Comparison of ENCODE assay signal across 8 cellular contexts in genomic region chr18:12391487-12392136, GRCh38. TPM values are rescaled to one million over a fixed set of nuclear protein-coding genes. Genes with fewer than 3 reads are reported as not detected.
DNase-seq lines count a peak whose midpoint lies in the region; ATAC-seq, FAIRE-seq and TF ChIP-seq lines count a peak whose summit lies in the region.

No MANE protein-coding gene starts in this region.

- TF ChIP-seq POLR2A in body of pancreas (IDR thresholded peaks at IDR 0.05) (no peak), GM18505 (IDR thresholded peaks at IDR 0.05; ENCODE audit: borderline replicate concordance, extremely low read depth, insufficient read depth, insufficient read length) (no peak)

- H3K9me3 ChIP-seq in body of pancreas (no peaks in the 10 kb centered on the region), small intestine (ENCODE audit: control insufficient read depth, low read depth) (no peaks in the 10 kb centered on the region)

- H3K27me3 ChIP-seq in body of pancreas (no peaks in the 10 kb centered on the region), small intestine (ENCODE audit: control insufficient read depth in 2 of 2, insufficient read depth in 2 of 2, low read length in 2 of 2) (no peaks in the 10 kb centered on the region)

- H3K27ac ChIP-seq in body of pancreas (no peak overlapping the region), small intestine (ENCODE audit: low read depth in 1 of 2, low read length in 1 of 2) (no peak overlapping the region)

- peaks cover 4% of the 10 kb centered on the region for H3K4me1 Mint-ChIP-seq in CD14-positive monocyte

- H3K36me3 Mint-ChIP-seq in CD14-positive monocyte = no peaks in the 10 kb centered on the region

- H3K27me3 Mint-ChIP-seq in CD14-positive monocyte (ENCODE audit: low read depth in 3 of 3) = peaks cover 1 to 3% (median 2%) of the 10 kb centered on the region in 3 donors

- H3K4me1 ChIP-seq in body of pancreas (no peaks in the 10 kb centered on the region), small intestine (ENCODE audit: control insufficient read depth in 2 of 2, insufficient read depth in 1 of 2, low read depth in 1 of 2, low read length in 1 of 2) (no peaks in the 10 kb centered on the region)

- no peak overlapping the region for H3K4me3 Mint-ChIP-seq in CD14-positive monocyte

- DNase-seq in CD14-positive monocyte (ENCODE audit: low spot score) (no peak), GM19238 (ENCODE audit: insufficient read length, low spot score) (peak; percentile 48), T follicular helper cell (ENCODE audit: low read depth) (peak; percentile 26), body of pancreas (peak; percentile 65 to 75 (median 71)), hypothalamus (lab: John Stamatoyannopoulos, UW) (peak in 36 of 51 donors; percentile 4 to 74 (median 34)), small intestine (peak; percentile 54)

- ATAC-seq in body of pancreas (peak; percentile 90), GM18505 (IDR thresholded peaks at IDR 0.05; ENCODE audit: unreplicated experiment) (no peak)

- no peaks in the 10 kb centered on the region for H3K9me3 Mint-ChIP-seq in CD14-positive monocyte

- intact Hi-C loops in CD14-positive monocyte (cut with micrococcal nuclease) (loop anchor here (2.0 kb wide), 1 partner anchor 267 kb away; the partner anchor contains the start of gene SPIRE1 (in 2 of the 2)), body of pancreas (cut with DNase I) (no loop called here)

- H3K4me3 ChIP-seq in body of pancreas (no peak overlapping the region), small intestine (ENCODE audit: low read depth in 1 of 2, low read length in 2 of 2) (no peak overlapping the region)

- H3K27ac Mint-ChIP-seq in CD14-positive monocyte = no peak overlapping the region

- TF ChIP-seq CTCF in CD14-positive monocyte (IDR thresholded peaks at IDR 0.05) (peak; percentile 86), LNCAP (IDR thresholded peaks at IDR 0.05) (peak; percentile 95), body of pancreas (IDR thresholded peaks at IDR 0.05) (peak; percentile 76 to 90 (median 86))

- no peaks in the 10 kb centered on the region for H3K36me3 ChIP-seq in body of pancreas (replicated peaks in 1 of 2; ENCODE audit: insufficient read depth in 1 of 2, low read depth in 2 of 2)
- H3K36me3 ChIP-seq in small intestine (ENCODE audit: control insufficient read depth in 2 of 2, insufficient read depth in 2 of 2, low read length in 2 of 2) = no peaks in the 10 kb centered on the region

- FAIRE-seq in small intestine (lab: Jason Lieb, UNC) = no peak

- 7 to 8% methylated on average over 9 of the region's 9 CpGs for WGBS in body of pancreas, 2 donors
- WGBS in small intestine, 3 donors = 8 to 16% (median 13%) methylated on average over 9 of the region's 9 CpGs

RNA-seq across cellular contexts. Expression of gene AFG3L2, which starts 14.6 kb away (rescaled TPM):
- polyA plus RNA-seq in CD14-positive monocyte (10 to 100 TPM; 13.9 to 15.5 TPM), small intestine (10 to 100 TPM; 67.2 to 89.9 (median 83.8) TPM)
- 10 to 100 TPM; 30.4 to 33.6 TPM for total RNA-seq in body of pancreas

RNA-seq across cellular contexts. Expression of gene PRELID3A, which starts 16.1 kb away (rescaled TPM):
- polyA plus RNA-seq in CD14-positive monocyte (not detected), small intestine (1 to 10 TPM; 1.1 to 2.2 (median 1.6) TPM)
- not detected for total RNA-seq in body of pancreas

Comparison
In these comparisons a context has a peak if more than half of its experiments do, and no peak if none do; other contexts are left out.
1. RNA of gene AFG3L2, which starts 14.6 kb away (polyA plus RNA-seq): 67.2 to 89.9 TPM in small intestine; 13.9 to 15.5 TPM in CD14-positive monocyte; every median in the first group is over 4 times any median in the second.
2. Peak in every context shown above with its lines, with median percentiles within 50 percentile points of each other: CTCF ChIP-seq.